ENCODE assay signal across 22 cellular contexts in genomic region chr11:96130061-96130460, GRCh38.
DNase-seq lines count a peak whose midpoint lies in the region; ATAC-seq and TF ChIP-seq lines count a peak whose summit lies in the region.
"Had no signal": no experiment of that assay in that cellular context is flagged by ENCODE, and none has a peak within 500 bp of the region (broad histone marks: within the 10 kb centered on the region; RNA-seq: fewer than 3 reads in every experiment).

No MANE protein-coding gene starts in this region.

- H3K36me3 Mint-ChIP-seq in T-helper 1 cell treated with Interleukin-12 subunit alpha and Interleukin-12 subunit beta and Interleukin-4 antibody, amounts not matched to agents 30 μg/mL and 1 μg/mL, for 36 hours (ENCODE audit: low read depth): peaks cover 4% of the 10 kb centered on the region
- H3K36me3 Mint-ChIP-seq in T-cell: peaks cover 36% of the 10 kb centered on the region
- H3K36me3 Mint-ChIP-seq in naive thymus-derived CD8-positive, alpha-beta T cell: peaks cover 0 to 29% (median 28%) of the 10 kb centered on the region in 3 donors

- H3K4me1 Mint-ChIP-seq in T-helper 1 cell treated with Interleukin-12 subunit alpha and Interleukin-12 subunit beta and Interleukin-4 antibody, amounts not matched to agents 30 μg/mL and 1 μg/mL, for 36 hours (ENCODE audit: low read depth): peaks cover 24% of the 10 kb centered on the region
- H3K4me1 Mint-ChIP-seq in T-cell: peaks cover 68 to 77% (median 71%) of the 10 kb centered on the region in 3 donors
- H3K4me1 Mint-ChIP-seq in naive thymus-derived CD8-positive, alpha-beta T cell: peaks cover 38 to 78% (median 67%) of the 10 kb centered on the region in 4 donors

- no peak overlapping the region for H3K27ac ChIP-seq in stomach
- H3K27ac ChIP-seq: gastroesophageal sphincter, skin epidermis, uterus had no signal

- H3K27ac Mint-ChIP-seq in T-helper 1 cell treated with Interleukin-12 subunit alpha and Interleukin-12 subunit beta and Interleukin-4 antibody, amounts not matched to agents 30 μg/mL and 1 μg/mL, for 36 hours: peak overlapping the region; percentile 76
- H3K27ac Mint-ChIP-seq in T-cell: peak overlapping the region; percentile 44 to 45
- H3K27ac Mint-ChIP-seq in naive thymus-derived CD8-positive, alpha-beta T cell: peak overlapping the region in 7 of 10 donors; percentile 32 to 78 (median 60)
- H3K27ac Mint-ChIP-seq: progenitor cell of endocrine pancreas had no signal

- H3K4me1 ChIP-seq in stomach: peaks cover 0 to 10% (median 2%) of the 10 kb centered on the region in 4 donors
- H3K4me1 ChIP-seq: uterus had no signal

- no peaks in the 10 kb centered on the region for H3K9me3 Mint-ChIP-seq in T-helper 1 cell treated with Interleukin-12 subunit alpha and Interleukin-12 subunit beta and Interleukin-4 antibody, amounts not matched to agents 30 μg/mL and 1 μg/mL, for 36 hours
- no peaks in the 10 kb centered on the region for H3K9me3 Mint-ChIP-seq in T-cell
- H3K9me3 Mint-ChIP-seq in naive thymus-derived CD8-positive, alpha-beta T cell: peaks cover 0 to 2% (median 0%) of the 10 kb centered on the region in 9 donors

- POLR2A ChIA-PET in T-cell (lab: Charles Lee): no interaction called here
- POLR2A ChIA-PET in naive thymus-derived CD8-positive, alpha-beta T cell (lab: Charles Lee): no interaction called here

- no peak for TF ChIP-seq EP300 in stomach (IDR thresholded peaks at IDR 0.05)

- no peaks in the 10 kb centered on the region for H3K27me3 Mint-ChIP-seq in T-helper 1 cell treated with Interleukin-12 subunit alpha and Interleukin-12 subunit beta and Interleukin-4 antibody, amounts not matched to agents 30 μg/mL and 1 μg/mL, for 36 hours (ENCODE audit: low read depth)
- no peaks in the 10 kb centered on the region for H3K27me3 Mint-ChIP-seq in T-cell
- no peaks in the 10 kb centered on the region for H3K27me3 Mint-ChIP-seq in naive thymus-derived CD8-positive, alpha-beta T cell
- H3K27me3 Mint-ChIP-seq: progenitor cell of endocrine pancreas had no signal

- no peak overlapping the region for H3K4me3 Mint-ChIP-seq in T-helper 1 cell treated with Interleukin-12 subunit alpha and Interleukin-12 subunit beta and Interleukin-4 antibody, amounts not matched to agents 30 μg/mL and 1 μg/mL, for 36 hours
- no peak overlapping the region for H3K4me3 Mint-ChIP-seq in T-cell
- no peak overlapping the region for H3K4me3 Mint-ChIP-seq in naive thymus-derived CD8-positive, alpha-beta T cell

- CTCF ChIA-PET in T-cell (lab: Charles Lee): interaction anchor here in 1 of 2 donors (0.8 kb wide), 1 partner anchor 356 kb away, joined by 3 read pairs; no protein-coding TSS in a partner anchor

- no peak for TF ChIP-seq POLR2A in stomach (IDR thresholded peaks at IDR 0.05)

- intact Hi-C loops in stomach (cut with DNase I; ENCODE audit: low total_unique reads): no loop called here

- no peak for TF ChIP-seq CTCF in stomach (IDR thresholded peaks at IDR 0.05)

- no peaks in the 10 kb centered on the region for H3K9me3 ChIP-seq in stomach
- H3K9me3 ChIP-seq: BE2C, gastroesophageal sphincter, uterus had no signal

- no peak overlapping the region for H3K4me3 ChIP-seq in stomach
- H3K4me3 ChIP-seq: gastroesophageal sphincter, K562, skin epidermis, uterus had no signal

- H3K36me3 ChIP-seq in stomach: no peaks in the 10 kb centered on the region
- H3K36me3 ChIP-seq: BE2C, gastroesophageal sphincter, uterus had no signal

- H3K27me3 ChIP-seq in stomach: no peaks in the 10 kb centered on the region
- H3K27me3 ChIP-seq: BE2C, gastroesophageal sphincter, uterus had no signal

- peak; percentile 53 for ATAC-seq in GM18907 (IDR thresholded peaks at IDR 0.05; ENCODE audit: unreplicated experiment)
- ATAC-seq in T-cell (replicated peaks in 1 of 4): no peak
- ATAC-seq in naive thymus-derived CD8-positive, alpha-beta T cell: peak in 1 of 2 donors; percentile 14
- ATAC-seq in GM21528 (IDR thresholded peaks at IDR 0.05; ENCODE audit: low FRiP score, unreplicated experiment): no peak
- no peak for ATAC-seq in HG02623 (IDR thresholded peaks at IDR 0.05; ENCODE audit: unreplicated experiment)
- ATAC-seq: gastroesophageal sphincter, K562 had no signal

- DNase-seq in T-helper 1 cell: no peak
- no peak for DNase-seq in T-cell
- no peak for DNase-seq in naive thymus-derived CD8-positive, alpha-beta T cell
- DNase-seq in stomach: no peak
- DNase-seq: amygdala; BE2C; caudate nucleus; kidney glomerular epithelial cell; mesenchymal stem cell; NCI-H2227 treated with DMSO at 0.1 percent for 48 hours; NK-92 treated with Interleukin-12 subunit alpha and Interleukin-12 subunit beta, amount 100 ng/mL, for 24 hours; stimulated activated CD4-positive, alpha-beta T cell treated with anti-CD3 and anti-CD28 coated beads, Interleukin-2, amount 100 ng/mL, for 48 hours; substantia nigra; uterus had no signal
